In genomic region chr4:84069119-84069518, GRCh38 we compare ENCODE assay signal across 8 cellular contexts.
"Had no signal": no experiment of that assay in that cellular context is flagged by ENCODE, and none has a peak within 500 bp of the region (broad histone marks: within the 10 kb centered on the region; RNA-seq: fewer than 3 reads in every experiment).

No MANE protein-coding gene starts in this region.

- H3K36me3 ChIP-seq: HAP-1 had no signal

- H3K4me1 ChIP-seq: HAP-1 had no signal

- H3K27ac Mint-ChIP-seq: GM23338, HFFc6 had no signal

- H2AFZ ChIP-seq: GM23248, GM23338 had no signal

- H3K9me3 Mint-ChIP-seq: GM23338, H9 had no signal

- H3K27ac ChIP-seq: GM23248 had no signal

- H3K4me3 Mint-ChIP-seq: GM23338, H9, HFFc6 had no signal

- H3K4me2 ChIP-seq: GM23338 had no signal

- H3K4me3 ChIP-seq: GM23248, GM23338, HAP-1 had no signal

- H3K9ac ChIP-seq: GM23248 had no signal

- DNase-seq: GM23248, GOT3, H7, H9, HCEC 1CT, HFFc6 had no signal

- H3K9me3 ChIP-seq: HAP-1 had no signal
